8 cellular contexts compared by ENCODE assay signal in the genomic region with DNA sequence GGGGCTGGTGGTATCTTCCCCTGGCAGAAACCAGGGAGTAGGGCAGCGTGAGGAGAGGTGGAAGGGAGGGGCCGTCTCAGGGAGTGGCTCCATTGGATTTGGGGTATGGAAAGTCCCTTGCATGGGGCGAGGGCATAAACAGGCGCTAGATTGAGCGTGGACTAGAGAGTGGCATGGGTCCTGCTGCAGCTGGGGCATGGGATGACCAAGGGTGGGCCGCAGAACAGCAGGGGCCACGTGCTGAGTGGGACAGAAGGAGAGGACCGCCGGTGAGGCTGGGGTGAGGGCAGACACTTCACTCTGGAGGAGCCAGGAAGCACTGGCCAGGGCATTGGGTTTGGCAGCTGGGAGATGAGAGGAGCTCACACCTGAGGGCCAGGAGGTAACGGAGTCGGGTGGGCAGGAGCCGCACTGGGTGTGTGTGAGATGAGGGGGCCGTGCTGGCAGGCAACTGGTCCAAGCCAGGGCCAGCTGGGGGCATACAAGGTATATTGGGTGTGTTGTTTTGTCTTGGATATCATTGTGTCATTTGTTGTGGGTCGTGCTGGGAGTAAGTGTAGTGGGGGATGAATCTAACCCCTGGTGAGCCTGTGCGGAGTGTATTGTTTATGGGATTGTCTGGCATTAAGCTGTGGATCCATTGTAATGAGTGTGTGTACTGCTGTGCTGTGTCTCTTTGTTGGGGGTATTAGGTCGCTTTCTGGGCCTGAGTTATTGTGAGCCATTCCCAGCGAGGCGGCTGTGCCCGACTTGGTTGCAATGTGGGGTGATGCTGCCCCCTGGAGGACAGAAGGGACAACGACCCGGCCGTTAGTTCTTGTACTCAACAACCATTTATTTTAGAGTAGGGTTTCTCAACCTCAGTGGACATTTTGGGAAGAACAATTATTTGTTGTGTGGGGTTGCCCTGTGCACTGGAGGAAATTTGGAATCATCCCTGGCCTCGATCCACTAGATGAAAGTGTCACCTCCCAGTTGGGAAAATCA.
DNase-seq lines count a peak whose midpoint lies in the region; ATAC-seq and TF ChIP-seq lines count a peak whose summit lies in the region.
"Not testable (repeated sequence)": the region's sequence is repeated elsewhere in the genome, so short reads cannot be mapped to it uniquely, and the experiment has no call there.

No MANE protein-coding gene starts in this region.

- H3K9ac ChIP-seq in DND-41 (ENCODE audit: low read depth, low read length), result not testable (repeated sequence)

- H3K4me1 ChIP-seq in DND-41 (ENCODE audit: insufficient read depth, low read length), result not testable (repeated sequence)

- H3K36me3 Mint-ChIP-seq in activated naive CD4-positive, alpha-beta T cell treated with anti-CD3 and anti-CD28 coated beads, Interleukin-2, amount 50 U/mL, for 72 hours, result not testable (repeated sequence)

- not testable (repeated sequence) for H3K9me3 ChIP-seq in DND-41 (ENCODE audit: insufficient read depth, low read length, severe bottlenecking)

- H3K27ac ChIP-seq in DND-41 (ENCODE audit: low read length), result not testable (repeated sequence)

- not testable (repeated sequence) for H3K9me3 Mint-ChIP-seq in activated naive CD4-positive, alpha-beta T cell treated with anti-CD3 and anti-CD28 coated beads, Interleukin-2, amount 50 U/mL, for 72 hours

- not testable (repeated sequence) for H3K4me2 ChIP-seq in DND-41 (ENCODE audit: insufficient read depth, low read length)

- H3K27ac Mint-ChIP-seq in activated naive CD4-positive, alpha-beta T cell treated with anti-CD3 and anti-CD28 coated beads, Interleukin-2, amount 50 U/mL, for 72 hours, result not testable (repeated sequence)

- TF ChIP-seq CTCF in DND-41 (IDR thresholded peaks at IDR 0.05; ENCODE audit: borderline replicate concordance, extremely low read depth, low read length, poor library complexity, severe bottlenecking), result not testable (repeated sequence)

- H4K20me1 ChIP-seq in DND-41 (ENCODE audit: insufficient read depth, low read length), result not testable (repeated sequence)

- ATAC-seq in DND-41 (ENCODE audit: insufficient read depth, low read depth) (peak; percentile 95), HG02885 (IDR thresholded peaks at IDR 0.05; ENCODE audit: poor library complexity, unreplicated experiment) (peak; percentile 51), left lobe of liver (peak; percentile 75)
- ATAC-seq in activated naive CD4-positive, alpha-beta T cell treated with anti-CD3 and anti-CD28 coated beads, Interleukin-2, amount 50 U/mL, for 72 hours, result peak; percentile 73 to 82

- not testable (repeated sequence) for H3K36me3 ChIP-seq in DND-41 (ENCODE audit: insufficient read depth, low read length)

- not testable (repeated sequence) for H3K27me3 ChIP-seq in DND-41 (ENCODE audit: insufficient read depth, low read length, poor library complexity)

- H2AFZ ChIP-seq in DND-41 (ENCODE audit: low read depth, low read length), result not testable (repeated sequence)

- not testable (repeated sequence) for H3K4me3 ChIP-seq in DND-41 (ENCODE audit: low read depth in 1 of 2, low read length in 2 of 2)

- peak; percentile 58 for DNase-seq in DND-41
- DNase-seq in T-helper 9 cell, result peak; percentile 39
- peak; percentile 61 for DNase-seq in activated CD8-positive, alpha-beta memory T cell treated with anti-CD3 and anti-CD28 coated beads, Interleukin-2, amount 50 U/mL, for 4 hours
- DNase-seq in activated naive CD4-positive, alpha-beta T cell treated with anti-CD3 and anti-CD28 coated beads, Interleukin-2, amount 50 U/mL, for 72 hours (ENCODE audit: low spot score in 2 of 2), result peak in 1 of 2 donors; percentile 25
- not testable (repeated sequence) for DNase-seq in left lobe of liver (ENCODE audit: low spot score)
- DNase-seq in stimulated activated CD4-positive, alpha-beta T cell treated with anti-CD3 and anti-CD28 coated beads, Interleukin-1b, Interleukin-23, amount 100 ng/mL, for 1 hour (ENCODE audit: low read depth in 2 of 2), result peak; percentile 21
- DNase-seq in stimulated activated CD8-positive, alpha-beta memory T cell treated with anti-CD3 and anti-CD28 coated beads, Interleukin-7, amount 100 ng/mL, for 24 hours (ENCODE audit: low read depth), result peak; percentile 17

- H3K79me2 ChIP-seq in DND-41 (ENCODE audit: insufficient read depth, low read length), result not testable (repeated sequence)
